ENCODE assay signal across 8 cellular contexts in genomic region chr17:7004398-7005253, GRCh38.
DNase-seq lines count a peak whose midpoint lies in the region; ATAC-seq and TF ChIP-seq lines count a peak whose summit lies in the region.

No MANE protein-coding gene starts in this region.

- in situ Hi-C loops in astrocyte of the cerebellum (cut with HindIII; ENCODE audit: low sequenced_read_pairs), result no loop called here

- ATAC-seq in HG02642 (IDR thresholded peaks at IDR 0.05; ENCODE audit: poor library complexity, unreplicated experiment), result no peak

- peak; percentile 34 for DNase-seq in stimulated activated CD4-positive, alpha-beta T cell treated with anti-CD3 and anti-CD28 coated beads, Interleukin-15, amount 100 ng/mL, for 24 hours
- no peak for DNase-seq in stimulated activated CD4-positive, alpha-beta T cell treated with anti-CD3 and anti-CD28 coated beads, Interleukin-4, amount 100 ng/mL, for 4 hours
- DNase-seq in KG1 (lab: John Stamatoyannopoulos, UW) (peak; percentile 27), NOMO-1 treated with dmso at 0.1 percent for 144 hours (lab: John Stamatoyannopoulos, UW; ENCODE audit: unreplicated experiment) (peak; percentile 72), astrocyte of the cerebellum (ENCODE audit: low read depth) (peak; percentile 31), inferior parietal cortex (ENCODE audit: extremely low spot score) (peak; percentile 88), stromal cell of bone marrow (ENCODE audit: low read depth) (peak; percentile 36)

- no peak overlapping the region for H3K4me3 ChIP-seq in astrocyte of the cerebellum (ENCODE audit: low read depth, low read length)

- peak; percentile 57 for TF ChIP-seq CTCF in astrocyte of the cerebellum (IDR thresholded peaks at IDR 0.05; ENCODE audit: low read depth, low read length, missing control alignments)

Comparison
In these comparisons a context has a peak if more than half of its experiments do, and no peak if none do; other contexts are left out.
1. DNase-seq: peak in stimulated activated CD4-positive, alpha-beta T cell treated with anti-CD3 and anti-CD28 coated beads, Interleukin-15, amount 100 ng/mL, for 24 hours (single experiment), KG1 (single experiment), NOMO-1 treated with dmso at 0.1 percent for 144 hours (single experiment), astrocyte of the cerebellum (single experiment), inferior parietal cortex (single experiment) and stromal cell of bone marrow (single experiment); none in stimulated activated CD4-positive, alpha-beta T cell treated with anti-CD3 and anti-CD28 coated beads, Interleukin-4, amount 100 ng/mL, for 4 hours (0 of 2).